16 cellular contexts compared by ENCODE assay signal in the genomic region with DNA sequence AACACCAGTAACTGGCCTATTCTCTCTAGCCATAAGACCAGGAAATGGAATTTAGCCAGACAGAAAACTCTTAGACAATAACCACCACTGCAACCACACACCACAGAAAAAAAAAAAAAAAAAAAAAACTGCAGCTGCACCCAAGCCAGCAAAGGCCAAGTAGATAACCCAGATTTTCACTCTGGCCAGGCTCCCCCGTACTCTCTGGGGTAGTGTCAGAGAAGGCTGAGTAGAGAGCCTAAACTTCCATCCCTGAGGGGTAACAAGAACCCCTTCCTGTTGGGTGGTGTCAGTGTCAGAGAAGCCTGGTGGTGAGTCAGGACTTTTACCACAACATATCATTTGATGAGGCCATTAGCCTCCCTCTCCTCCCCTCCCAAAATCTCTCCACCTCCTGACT. TPM values are rescaled to one million over a fixed set of nuclear protein-coding genes. Genes with fewer than 3 reads are reported as not detected.
DNase-seq lines count a peak whose midpoint lies in the region; ATAC-seq and TF ChIP-seq lines count a peak whose summit lies in the region.
"Had no signal": no experiment of that assay in that cellular context is flagged by ENCODE, and none has a peak within 500 bp of the region (broad histone marks: within the 10 kb centered on the region; RNA-seq: fewer than 3 reads in every experiment).

No MANE protein-coding gene starts in this region.

- H3K4me1 ChIP-seq in SJCRH30 = peaks cover 8% of the 10 kb centered on the region

- DNase-seq in EL = peak; percentile 36
- no peak for DNase-seq in HFFc6
- DNase-seq in SJCRH30 = peak; percentile 22 to 40
- peak; percentile 43 for DNase-seq in fibroblast of the aortic adventitia (ENCODE audit: low read depth)
- no peak for DNase-seq in NCI-H1436 (lab: John Stamatoyannopoulos, UW)
- DNase-seq in ecto neural progenitor cell (ENCODE audit: low spot score) = no peak
- DNase-seq in nephron progenitor cell = no peak
- DNase-seq: endodermal cell, heart left ventricle, left colon, NCI-H1436 treated with DMSO at 0.1 percent for 48 hours, NCI-H69, SHP77 had no signal

- H3K36me3 ChIP-seq in SJCRH30 = no peaks in the 10 kb centered on the region
- H3K36me3 ChIP-seq: heart left ventricle had no signal

- H3K4me3 Mint-ChIP-seq in HFFc6 (no peak overlapping the region), nephron progenitor cell (no peak overlapping the region)
- H3K4me3 Mint-ChIP-seq: brain, endodermal cell had no signal

- peaks cover 10% of the 10 kb centered on the region; the same call in 1 of the 2 replicates for H3K36me3 Mint-ChIP-seq in HFFc6 (ENCODE audit: low read depth)
- no peaks in the 10 kb centered on the region for H3K36me3 Mint-ChIP-seq in nephron progenitor cell (ENCODE audit: low read depth)
- H3K36me3 Mint-ChIP-seq: brain had no signal

- H3K4me3 ChIP-seq in SJCRH30 = no peak overlapping the region
- no peak overlapping the region for H3K4me3 ChIP-seq in fibroblast of the aortic adventitia (ENCODE audit: low read depth, low read length)
- H3K4me3 ChIP-seq: heart left ventricle had no signal

- no peaks in the 10 kb centered on the region for H3K9me3 ChIP-seq in SJCRH30 (replicated peaks)
- H3K9me3 ChIP-seq: heart left ventricle had no signal

- H3K27me3 ChIP-seq in SJCRH30 = peaks cover 3% of the 10 kb centered on the region; the same call in 1 of the 2 replicates

- H3K27ac ChIP-seq in SJCRH30 = no peak overlapping the region
- H3K27ac ChIP-seq: heart left ventricle had no signal

- TF ChIP-seq CTCF in HFFc6 (IDR thresholded peaks at IDR 0.05) (no peak), fibroblast of the aortic adventitia (IDR thresholded peaks at IDR 0.05; ENCODE audit: insufficient read depth, low read length) (no peak), nephron progenitor cell (IDR thresholded peaks at IDR 0.05) (no peak)

- H3K9me3 Mint-ChIP-seq in HFFc6 = no peaks in the 10 kb centered on the region
- H3K9me3 Mint-ChIP-seq in nephron progenitor cell = peaks cover 50% of the 10 kb centered on the region

- peaks cover 32% of the 10 kb centered on the region for H3K4me1 Mint-ChIP-seq in HFFc6 (ENCODE audit: low read depth)
- H3K4me1 Mint-ChIP-seq in nephron progenitor cell = peaks cover 11% of the 10 kb centered on the region

- H3K27ac Mint-ChIP-seq in HFFc6 = peak overlapping the region; percentile 49; the same call in 1 of the 2 replicates
- H3K27ac Mint-ChIP-seq in nephron progenitor cell = no peak overlapping the region
- H3K27ac Mint-ChIP-seq: brain, endodermal cell had no signal

- H3K27me3 Mint-ChIP-seq in HFFc6 (ENCODE audit: insufficient read depth) (no peaks in the 10 kb centered on the region; the same call in 1 of the 2 replicates), nephron progenitor cell (ENCODE audit: low read depth, poor library complexity) (peaks cover 86% of the 10 kb centered on the region)

- no peak for ATAC-seq in HG03571 (IDR thresholded peaks at IDR 0.05; ENCODE audit: unreplicated experiment)
- ATAC-seq: heart left ventricle, left colon, sciatic nerve had no signal

RNA-seq across cellular contexts. Expression of a gene that starts 5.6 kb away (rescaled TPM):
- total RNA-seq in HFFc6 (2021; fragmentation: NEBNext Ultra II Directional; extraction: Animal tissue kit (Norgen Biotek cat#: 25700)) = 10 to 100 TPM in 2 of 6 experiments, 1 to 10 TPM in 4; 9.2 to 11.3 (median 9.8) TPM
- total RNA-seq in SJCRH30 (2014; rRNA removed; shearing (Covaris generic)) = 50.1 and 67.5 TPM in 2 replicates
- total RNA-seq in fibroblast of the aortic adventitia (ENCODE audit: low replicate concordance) = 15.0 and 15.4 TPM in 2 replicates

RNA-seq across cellular contexts. Expression of a gene that starts 15.9 kb away (rescaled TPM):
- not detected for total RNA-seq in HFFc6 (2021; fragmentation: NEBNext Ultra II Directional; extraction: Animal tissue kit (Norgen Biotek cat#: 25700))
- total RNA-seq in SJCRH30 (2014; rRNA removed; shearing (Covaris generic)) = 0.08 TPM in 1 of 2 replicates, not detected in the other
- total RNA-seq in fibroblast of the aortic adventitia (ENCODE audit: low replicate concordance) = not detected in 2 replicates
- total RNA-seq: heart left ventricle had no signal

Comparison
In these comparisons a context has a peak if more than half of its experiments do, and no peak if none do; other contexts are left out.
1. DNase-seq: peak in EL (single experiment), SJCRH30 (2 of 2) and fibroblast of the aortic adventitia (single experiment); none in HFFc6 (single experiment), NCI-H1436 (single experiment), ecto neural progenitor cell (single experiment) and nephron progenitor cell (single experiment).